ENCODE assay signal across 8 cellular contexts in the genomic region with DNA sequence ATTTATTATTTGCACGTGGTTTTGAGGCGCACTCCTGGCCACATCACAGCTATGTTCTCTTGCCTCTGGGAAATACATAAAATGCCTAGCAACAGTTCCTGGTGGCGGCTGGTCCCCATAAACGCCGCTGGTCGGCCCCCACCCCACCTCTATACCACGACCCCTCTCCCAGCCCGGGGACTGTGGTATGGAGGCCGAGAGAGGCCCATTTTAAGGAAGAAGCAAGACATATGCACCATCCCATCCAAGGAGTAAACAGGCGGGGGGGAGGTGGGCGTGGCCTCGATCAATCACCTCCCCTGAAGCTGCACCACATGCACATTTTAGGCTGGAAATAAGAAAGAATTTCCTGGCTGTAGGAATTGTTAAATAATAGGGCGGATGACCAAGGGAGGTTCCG.
A peak's percentile ranks its signal among the peaks of the same experiment; 100 is the strongest.
DNase-seq lines count a peak whose midpoint lies in the region; ATAC-seq lines count a peak whose summit lies in the region.
"Had no signal": no experiment of that assay in that cellular context is flagged by ENCODE, and none has a peak within 500 bp of the region (broad histone marks: within the 10 kb centered on the region; RNA-seq: fewer than 3 reads in every experiment).

No MANE protein-coding gene starts in this region.

- no peaks in the 10 kb centered on the region for H3K27me3 Mint-ChIP-seq in IgD-negative memory B cell
- H3K27me3 Mint-ChIP-seq in stimulated activated naive B cell treated with anti-CD40 and anti-IgM and Interleukin-4, amounts not matched to agents 10 μg/mL and 1 μg/mL and 100 μg/mL, for 72 hours = no peaks in the 10 kb centered on the region

- peak overlapping the region; percentile 88 for H3K27ac ChIP-seq in layer of hippocampus (ENCODE audit: low read depth, low read length)

- no peaks in the 10 kb centered on the region for H3K36me3 ChIP-seq in adipocyte (ENCODE audit: control insufficient read depth, insufficient read depth, low read length, severe bottlenecking)

- H3K4me1 ChIP-seq in adipocyte (ENCODE audit: control insufficient read depth, insufficient read depth, low read length) = peaks cover 48% of the 10 kb centered on the region

- peak overlapping the region; percentile 79 for H3K9ac ChIP-seq in adipocyte (ENCODE audit: low read length)

- DNase-seq in adipocyte (ENCODE audit: low read depth) = no peak
- DNase-seq in stimulated activated naive B cell treated with anti-CD40 and anti-IgM and Interleukin-4, amounts not matched to agents 10 μg/mL and 1 μg/mL and 100 μg/mL, for 72 hours = no peak
- DNase-seq in posterior cingulate gyrus = no peak

- no peaks in the 10 kb centered on the region for H3K27me3 ChIP-seq in adipocyte (replicated peaks; ENCODE audit: control insufficient read depth, insufficient read depth, low read length)
- no peaks in the 10 kb centered on the region for H3K27me3 ChIP-seq in layer of hippocampus (ENCODE audit: control insufficient read depth, insufficient read depth, low read length)

- ATAC-seq in stimulated activated naive B cell treated with anti-CD40 and anti-IgM and Interleukin-4, amounts not matched to agents 10 μg/mL and 1 μg/mL and 100 μg/mL, for 72 hours (replicated peaks) = no peak
- ATAC-seq in HG02885 (IDR thresholded peaks at IDR 0.05; ENCODE audit: poor library complexity, unreplicated experiment) (no peak), HG02884 (IDR thresholded peaks at IDR 0.05; ENCODE audit: unreplicated experiment) (no peak)
- ATAC-seq: activated CD4-positive, CD25-positive, alpha-beta regulatory T cell treated with anti-CD3 and anti-CD28 coated beads, Interleukin-2, amount 50 U/mL, for 24 hours had no signal

- H3K9me3 ChIP-seq in adipocyte (ENCODE audit: control insufficient read depth, low read length) = no peaks in the 10 kb centered on the region

- peak overlapping the region in 1 of 4 donors; percentile 28 for H3K4me3 Mint-ChIP-seq in IgD-negative memory B cell
- no peak overlapping the region for H3K4me3 Mint-ChIP-seq in stimulated activated naive B cell treated with anti-CD40 and anti-IgM and Interleukin-4, amounts not matched to agents 10 μg/mL and 1 μg/mL and 100 μg/mL, for 72 hours

- H3K27ac Mint-ChIP-seq in IgD-negative memory B cell = peak overlapping the region in 2 of 3 donors; percentile 23 to 53
- H3K27ac Mint-ChIP-seq in stimulated activated naive B cell treated with anti-CD40 and anti-IgM and Interleukin-4, amounts not matched to agents 10 μg/mL and 1 μg/mL and 100 μg/mL, for 72 hours = peak overlapping the region; percentile 73

- intact Hi-C loops in posterior cingulate gyrus (cut with DNase I) = loop anchor here (10.0 kb wide), 1 partner anchor 82 kb away; no protein-coding TSS in a partner anchor

- peaks cover 14% of the 10 kb centered on the region for H3K36me3 Mint-ChIP-seq in IgD-negative memory B cell
- peaks cover 53 to 64% of the 10 kb centered on the region in 2 donors for H3K36me3 Mint-ChIP-seq in stimulated activated naive B cell treated with anti-CD40 and anti-IgM and Interleukin-4, amounts not matched to agents 10 μg/mL and 1 μg/mL and 100 μg/mL, for 72 hours

- H3K4me1 Mint-ChIP-seq in IgD-negative memory B cell = peaks cover 29 to 42% (median 38%) of the 10 kb centered on the region in 3 donors
- H3K4me1 Mint-ChIP-seq in stimulated activated naive B cell treated with anti-CD40 and anti-IgM and Interleukin-4, amounts not matched to agents 10 μg/mL and 1 μg/mL and 100 μg/mL, for 72 hours = peaks cover 24 to 49% of the 10 kb centered on the region in 2 donors

- peaks cover 0 to 9% (median 0%) of the 10 kb centered on the region in 3 donors for H3K9me3 Mint-ChIP-seq in IgD-negative memory B cell
- H3K9me3 Mint-ChIP-seq in stimulated activated naive B cell treated with anti-CD40 and anti-IgM and Interleukin-4, amounts not matched to agents 10 μg/mL and 1 μg/mL and 100 μg/mL, for 72 hours = peaks cover 9 to 12% of the 10 kb centered on the region in 2 donors

- H3K4me3 ChIP-seq in adipocyte (ENCODE audit: low read length) = peak overlapping the region; percentile 70
